ENCODE assay signal across 1 cellular context in the genomic region with DNA sequence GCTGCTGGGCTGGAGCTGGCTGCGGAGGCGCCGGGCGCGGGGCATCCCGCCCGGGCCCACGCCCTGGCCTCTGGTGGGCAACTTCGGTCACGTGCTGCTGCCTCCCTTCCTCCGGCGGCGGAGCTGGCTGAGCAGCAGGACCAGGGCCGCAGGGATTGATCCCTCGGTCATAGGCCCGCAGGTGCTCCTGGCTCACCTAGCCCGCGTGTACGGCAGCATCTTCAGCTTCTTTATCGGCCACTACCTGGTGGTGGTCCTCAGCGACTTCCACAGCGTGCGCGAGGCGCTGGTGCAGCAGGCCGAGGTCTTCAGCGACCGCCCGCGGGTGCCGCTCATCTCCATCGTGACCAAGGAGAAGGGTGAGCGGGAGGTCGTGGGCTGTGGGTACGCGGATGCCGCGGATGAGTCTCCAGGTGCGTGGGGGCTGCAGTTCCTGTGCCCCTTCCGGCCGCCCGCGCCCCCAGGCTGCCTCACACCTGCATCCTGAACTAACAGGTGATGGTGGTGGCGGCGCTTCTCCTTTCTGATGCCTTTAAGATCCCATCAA.
A peak's percentile ranks its signal among the peaks of the same experiment; 100 is the strongest.
TF ChIP-seq lines count a peak whose summit lies in the region.

No MANE protein-coding gene starts in this region.

TF ChIP-seq in HepG2, 621 proteins besides CTCF, POLR2A, EP300 and RAD21 (continued from another document and continues in another):
- TF ChIP-seq, protein P1, sequence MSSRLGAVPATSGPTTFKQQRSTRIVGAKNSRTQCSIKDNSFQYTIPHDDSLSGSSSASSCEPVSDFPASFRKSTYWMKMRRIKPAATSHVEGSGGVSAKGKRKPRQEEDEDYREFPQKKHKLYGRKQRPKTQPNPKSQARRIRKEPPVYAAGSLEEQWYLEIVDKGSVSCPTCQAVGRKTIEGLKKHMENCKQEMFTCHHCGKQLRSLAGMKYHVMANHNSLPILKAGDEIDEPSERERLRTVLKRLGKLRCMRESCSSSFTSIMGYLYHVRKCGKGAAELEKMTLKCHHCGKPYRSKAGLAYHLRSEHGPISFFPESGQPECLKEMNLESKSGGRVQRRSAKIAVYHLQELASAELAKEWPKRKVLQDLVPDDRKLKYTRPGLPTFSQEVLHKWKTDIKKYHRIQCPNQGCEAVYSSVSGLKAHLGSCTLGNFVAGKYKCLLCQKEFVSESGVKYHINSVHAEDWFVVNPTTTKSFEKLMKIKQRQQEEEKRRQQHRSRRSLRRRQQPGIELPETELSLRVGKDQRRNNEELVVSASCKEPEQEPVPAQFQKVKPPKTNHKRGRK (CRISPR knock-in tag; IDR thresholded peaks at IDR 0.05) = no peak
- TF ChIP-seq ZBTB38 (CRISPR knock-in tag; IDR thresholded peaks at IDR 0.05) (peak; percentile 82), NFATC3 (CRISPR knock-in tag; IDR thresholded peaks at IDR 0.05) (no peak), ZKSCAN5 (CRISPR knock-in tag; IDR thresholded peaks at IDR 0.05) (no peak), CHD2 (IDR thresholded peaks at IDR 0.05; ENCODE audit: low read depth, low read length) (no peak), NR2C2 (CRISPR knock-in tag; IDR thresholded peaks at IDR 0.05; ENCODE audit: borderline replicate concordance) (peak; percentile 27; the same call in 1 of the 2 replicates), ZNF333 (CRISPR knock-in tag; IDR thresholded peaks at IDR 0.05; ENCODE audit: borderline replicate concordance) (0 out of 2 replicates have a peak, but pooled peaks have one; percentile 60), ZNF343 (CRISPR knock-in tag; IDR thresholded peaks at IDR 0.05) (no peak), ZFP36 (IDR thresholded peaks at IDR 0.05; ENCODE audit: borderline replicate concordance, low read depth, low read length, partially characterized antibody) (no peak), ZNF12 (CRISPR knock-in tag; IDR thresholded peaks at IDR 0.05) (no peak), TBX3 (IDR thresholded peaks at IDR 0.05; ENCODE audit: borderline replicate concordance) (no peak), NFIB (CRISPR knock-in tag; IDR thresholded peaks at IDR 0.05; ENCODE audit: borderline replicate concordance) (no peak), KLF15 (CRISPR knock-in tag; IDR thresholded peaks at IDR 0.05; ENCODE audit: borderline replicate concordance) (no peak), ZNF879 (CRISPR knock-in tag; IDR thresholded peaks at IDR 0.05) (no peak), HOXA3 (CRISPR knock-in tag; IDR thresholded peaks at IDR 0.05) (peak; percentile 11; the same call in 1 of the 2 replicates), PTBP1 (IDR thresholded peaks at IDR 0.05; ENCODE audit: low read depth, low read length, poor library complexity, severe bottlenecking) (no peak), BHLHE40 (IDR thresholded peaks at IDR 0.05; ENCODE audit: low read length) (peak; percentile 25), KAT7 (CRISPR knock-in tag; IDR thresholded peaks at IDR 0.05; ENCODE audit: borderline replicate concordance) (no peak), RORA (CRISPR knock-in tag; IDR thresholded peaks at IDR 0.05) (no peak), ZSCAN25 (CRISPR knock-in tag; IDR thresholded peaks at IDR 0.05) (no peak), RBFOX2 (IDR thresholded peaks at IDR 0.05; ENCODE audit: low read depth, low read length) (peak; percentile 6), ZFP90 (CRISPR knock-in tag; IDR thresholded peaks at IDR 0.05; ENCODE audit: borderline replicate concordance) (0 out of 2 replicates have a peak, but pooled peaks have one; percentile 11)
- TF ChIP-seq, protein P2, sequence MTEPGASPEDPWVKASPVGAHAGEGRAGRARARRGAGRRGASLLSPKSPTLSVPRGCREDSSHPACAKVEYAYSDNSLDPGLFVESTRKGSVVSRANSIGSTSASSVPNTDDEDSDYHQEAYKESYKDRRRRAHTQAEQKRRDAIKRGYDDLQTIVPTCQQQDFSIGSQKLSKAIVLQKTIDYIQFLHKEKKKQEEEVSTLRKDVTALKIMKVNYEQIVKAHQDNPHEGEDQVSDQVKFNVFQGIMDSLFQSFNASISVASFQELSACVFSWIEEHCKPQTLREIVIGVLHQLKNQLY (CRISPR knock-in tag; IDR thresholded peaks at IDR 0.05) = no peak
- TF ChIP-seq, protein P3, sequence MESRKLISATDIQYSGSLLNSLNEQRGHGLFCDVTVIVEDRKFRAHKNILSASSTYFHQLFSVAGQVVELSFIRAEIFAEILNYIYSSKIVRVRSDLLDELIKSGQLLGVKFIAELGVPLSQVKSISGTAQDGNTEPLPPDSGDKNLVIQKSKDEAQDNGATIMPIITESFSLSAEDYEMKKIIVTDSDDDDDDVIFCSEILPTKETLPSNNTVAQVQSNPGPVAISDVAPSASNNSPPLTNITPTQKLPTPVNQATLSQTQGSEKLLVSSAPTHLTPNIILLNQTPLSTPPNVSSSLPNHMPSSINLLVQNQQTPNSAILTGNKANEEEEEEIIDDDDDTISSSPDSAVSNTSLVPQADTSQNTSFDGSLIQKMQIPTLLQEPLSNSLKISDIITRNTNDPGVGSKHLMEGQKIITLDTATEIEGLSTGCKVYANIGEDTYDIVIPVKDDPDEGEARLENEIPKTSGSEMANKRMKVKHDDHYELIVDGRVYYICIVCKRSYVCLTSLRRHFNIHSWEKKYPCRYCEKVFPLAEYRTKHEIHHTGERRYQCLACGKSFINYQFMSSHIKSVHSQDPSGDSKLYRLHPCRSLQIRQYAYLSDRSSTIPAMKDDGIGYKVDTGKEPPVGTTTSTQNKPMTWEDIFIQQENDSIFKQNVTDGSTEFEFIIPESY (CRISPR knock-in tag; IDR thresholded peaks at IDR 0.05) = peak; percentile 58; the same call in 1 of the 2 replicates
- TF ChIP-seq, protein P4, sequence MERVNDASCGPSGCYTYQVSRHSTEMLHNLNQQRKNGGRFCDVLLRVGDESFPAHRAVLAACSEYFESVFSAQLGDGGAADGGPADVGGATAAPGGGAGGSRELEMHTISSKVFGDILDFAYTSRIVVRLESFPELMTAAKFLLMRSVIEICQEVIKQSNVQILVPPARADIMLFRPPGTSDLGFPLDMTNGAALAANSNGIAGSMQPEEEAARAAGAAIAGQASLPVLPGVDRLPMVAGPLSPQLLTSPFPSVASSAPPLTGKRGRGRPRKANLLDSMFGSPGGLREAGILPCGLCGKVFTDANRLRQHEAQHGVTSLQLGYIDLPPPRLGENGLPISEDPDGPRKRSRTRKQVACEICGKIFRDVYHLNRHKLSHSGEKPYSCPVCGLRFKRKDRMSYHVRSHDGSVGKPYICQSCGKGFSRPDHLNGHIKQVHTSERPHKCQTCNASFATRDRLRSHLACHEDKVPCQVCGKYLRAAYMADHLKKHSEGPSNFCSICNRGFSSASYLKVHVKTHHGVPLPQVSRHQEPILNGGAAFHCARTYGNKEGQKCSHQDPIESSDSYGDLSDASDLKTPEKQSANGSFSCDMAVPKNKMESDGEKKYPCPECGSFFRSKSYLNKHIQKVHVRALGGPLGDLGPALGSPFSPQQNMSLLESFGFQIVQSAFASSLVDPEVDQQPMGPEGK (CRISPR knock-in tag; IDR thresholded peaks at IDR 0.05) = 0 out of 2 replicates have a peak, but pooled peaks have one; percentile 13
- TF ChIP-seq, protein P5, sequence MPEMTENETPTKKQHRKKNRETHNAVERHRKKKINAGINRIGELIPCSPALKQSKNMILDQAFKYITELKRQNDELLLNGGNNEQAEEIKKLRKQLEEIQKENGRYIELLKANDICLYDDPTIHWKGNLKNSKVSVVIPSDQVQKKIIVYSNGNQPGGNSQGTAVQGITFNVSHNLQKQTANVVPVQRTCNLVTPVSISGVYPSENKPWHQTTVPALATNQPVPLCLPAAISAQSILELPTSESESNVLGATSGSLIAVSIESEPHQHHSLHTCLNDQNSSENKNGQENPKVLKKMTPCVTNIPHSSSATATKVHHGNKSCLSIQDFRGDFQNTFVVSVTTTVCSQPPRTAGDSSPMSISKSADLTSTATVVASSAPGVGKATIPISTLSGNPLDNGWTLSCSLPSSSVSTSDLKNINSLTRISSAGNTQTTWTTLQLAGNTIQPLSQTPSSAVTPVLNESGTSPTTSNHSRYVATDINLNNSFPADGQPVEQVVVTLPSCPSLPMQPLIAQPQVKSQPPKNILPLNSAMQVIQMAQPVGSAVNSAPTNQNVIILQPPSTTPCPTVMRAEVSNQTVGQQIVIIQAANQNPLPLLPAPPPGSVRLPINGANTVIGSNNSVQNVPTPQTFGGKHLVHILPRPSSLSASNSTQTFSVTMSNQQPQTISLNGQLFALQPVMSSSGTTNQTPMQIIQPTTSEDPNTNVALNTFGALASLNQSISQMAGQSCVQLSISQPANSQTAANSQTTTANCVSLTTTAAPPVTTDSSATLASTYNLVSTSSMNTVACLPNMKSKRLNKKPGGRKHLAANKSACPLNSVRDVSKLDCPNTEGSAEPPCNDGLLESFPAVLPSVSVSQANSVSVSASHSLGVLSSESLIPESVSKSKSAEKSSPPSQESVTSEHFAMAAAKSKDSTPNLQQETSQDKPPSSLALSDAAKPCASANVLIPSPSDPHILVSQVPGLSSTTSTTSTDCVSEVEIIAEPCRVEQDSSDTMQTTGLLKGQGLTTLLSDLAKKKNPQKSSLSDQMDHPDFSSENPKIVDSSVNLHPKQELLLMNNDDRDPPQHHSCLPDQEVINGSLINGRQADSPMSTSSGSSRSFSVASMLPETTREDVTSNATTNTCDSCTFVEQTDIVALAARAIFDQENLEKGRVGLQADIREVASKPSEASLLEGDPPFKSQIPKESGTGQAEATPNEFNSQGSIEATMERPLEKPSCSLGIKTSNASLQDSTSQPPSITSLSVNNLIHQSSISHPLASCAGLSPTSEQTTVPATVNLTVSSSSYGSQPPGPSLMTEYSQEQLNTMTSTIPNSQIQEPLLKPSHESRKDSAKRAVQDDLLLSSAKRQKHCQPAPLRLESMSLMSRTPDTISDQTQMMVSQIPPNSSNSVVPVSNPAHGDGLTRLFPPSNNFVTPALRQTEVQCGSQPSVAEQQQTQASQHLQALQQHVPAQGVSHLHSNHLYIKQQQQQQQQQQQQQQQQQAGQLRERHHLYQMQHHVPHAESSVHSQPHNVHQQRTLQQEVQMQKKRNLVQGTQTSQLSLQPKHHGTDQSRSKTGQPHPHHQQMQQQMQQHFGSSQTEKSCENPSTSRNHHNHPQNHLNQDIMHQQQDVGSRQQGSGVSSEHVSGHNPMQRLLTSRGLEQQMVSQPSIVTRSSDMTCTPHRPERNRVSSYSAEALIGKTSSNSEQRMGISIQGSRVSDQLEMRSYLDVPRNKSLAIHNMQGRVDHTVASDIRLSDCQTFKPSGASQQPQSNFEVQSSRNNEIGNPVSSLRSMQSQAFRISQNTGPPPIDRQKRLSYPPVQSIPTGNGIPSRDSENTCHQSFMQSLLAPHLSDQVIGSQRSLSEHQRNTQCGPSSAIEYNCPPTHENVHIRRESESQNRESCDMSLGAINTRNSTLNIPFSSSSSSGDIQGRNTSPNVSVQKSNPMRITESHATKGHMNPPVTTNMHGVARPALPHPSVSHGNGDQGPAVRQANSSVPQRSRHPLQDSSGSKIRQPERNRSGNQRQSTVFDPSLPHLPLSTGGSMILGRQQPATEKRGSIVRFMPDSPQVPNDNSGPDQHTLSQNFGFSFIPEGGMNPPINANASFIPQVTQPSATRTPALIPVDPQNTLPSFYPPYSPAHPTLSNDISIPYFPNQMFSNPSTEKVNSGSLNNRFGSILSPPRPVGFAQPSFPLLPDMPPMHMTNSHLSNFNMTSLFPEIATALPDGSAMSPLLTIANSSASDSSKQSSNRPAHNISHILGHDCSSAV (CRISPR knock-in tag; IDR thresholded peaks at IDR 0.05; ENCODE audit: borderline replicate concordance) = no peak
- TF ChIP-seq, protein P6, sequence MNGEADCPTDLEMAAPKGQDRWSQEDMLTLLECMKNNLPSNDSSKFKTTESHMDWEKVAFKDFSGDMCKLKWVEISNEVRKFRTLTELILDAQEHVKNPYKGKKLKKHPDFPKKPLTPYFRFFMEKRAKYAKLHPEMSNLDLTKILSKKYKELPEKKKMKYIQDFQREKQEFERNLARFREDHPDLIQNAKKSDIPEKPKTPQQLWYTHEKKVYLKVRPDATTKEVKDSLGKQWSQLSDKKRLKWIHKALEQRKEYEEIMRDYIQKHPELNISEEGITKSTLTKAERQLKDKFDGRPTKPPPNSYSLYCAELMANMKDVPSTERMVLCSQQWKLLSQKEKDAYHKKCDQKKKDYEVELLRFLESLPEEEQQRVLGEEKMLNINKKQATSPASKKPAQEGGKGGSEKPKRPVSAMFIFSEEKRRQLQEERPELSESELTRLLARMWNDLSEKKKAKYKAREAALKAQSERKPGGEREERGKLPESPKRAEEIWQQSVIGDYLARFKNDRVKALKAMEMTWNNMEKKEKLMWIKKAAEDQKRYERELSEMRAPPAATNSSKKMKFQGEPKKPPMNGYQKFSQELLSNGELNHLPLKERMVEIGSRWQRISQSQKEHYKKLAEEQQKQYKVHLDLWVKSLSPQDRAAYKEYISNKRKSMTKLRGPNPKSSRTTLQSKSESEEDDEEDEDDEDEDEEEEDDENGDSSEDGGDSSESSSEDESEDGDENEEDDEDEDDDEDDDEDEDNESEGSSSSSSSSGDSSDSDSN (CRISPR knock-in tag; IDR thresholded peaks at IDR 0.05) = 0 out of 2 replicates have a peak, but pooled peaks have one; percentile 12
- TF ChIP-seq, protein P7, sequence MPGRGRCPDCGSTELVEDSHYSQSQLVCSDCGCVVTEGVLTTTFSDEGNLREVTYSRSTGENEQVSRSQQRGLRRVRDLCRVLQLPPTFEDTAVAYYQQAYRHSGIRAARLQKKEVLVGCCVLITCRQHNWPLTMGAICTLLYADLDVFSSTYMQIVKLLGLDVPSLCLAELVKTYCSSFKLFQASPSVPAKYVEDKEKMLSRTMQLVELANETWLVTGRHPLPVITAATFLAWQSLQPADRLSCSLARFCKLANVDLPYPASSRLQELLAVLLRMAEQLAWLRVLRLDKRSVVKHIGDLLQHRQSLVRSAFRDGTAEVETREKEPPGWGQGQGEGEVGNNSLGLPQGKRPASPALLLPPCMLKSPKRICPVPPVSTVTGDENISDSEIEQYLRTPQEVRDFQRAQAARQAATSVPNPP (CRISPR knock-in tag; IDR thresholded peaks at IDR 0.05) = no peak
- TF ChIP-seq, protein P8, sequence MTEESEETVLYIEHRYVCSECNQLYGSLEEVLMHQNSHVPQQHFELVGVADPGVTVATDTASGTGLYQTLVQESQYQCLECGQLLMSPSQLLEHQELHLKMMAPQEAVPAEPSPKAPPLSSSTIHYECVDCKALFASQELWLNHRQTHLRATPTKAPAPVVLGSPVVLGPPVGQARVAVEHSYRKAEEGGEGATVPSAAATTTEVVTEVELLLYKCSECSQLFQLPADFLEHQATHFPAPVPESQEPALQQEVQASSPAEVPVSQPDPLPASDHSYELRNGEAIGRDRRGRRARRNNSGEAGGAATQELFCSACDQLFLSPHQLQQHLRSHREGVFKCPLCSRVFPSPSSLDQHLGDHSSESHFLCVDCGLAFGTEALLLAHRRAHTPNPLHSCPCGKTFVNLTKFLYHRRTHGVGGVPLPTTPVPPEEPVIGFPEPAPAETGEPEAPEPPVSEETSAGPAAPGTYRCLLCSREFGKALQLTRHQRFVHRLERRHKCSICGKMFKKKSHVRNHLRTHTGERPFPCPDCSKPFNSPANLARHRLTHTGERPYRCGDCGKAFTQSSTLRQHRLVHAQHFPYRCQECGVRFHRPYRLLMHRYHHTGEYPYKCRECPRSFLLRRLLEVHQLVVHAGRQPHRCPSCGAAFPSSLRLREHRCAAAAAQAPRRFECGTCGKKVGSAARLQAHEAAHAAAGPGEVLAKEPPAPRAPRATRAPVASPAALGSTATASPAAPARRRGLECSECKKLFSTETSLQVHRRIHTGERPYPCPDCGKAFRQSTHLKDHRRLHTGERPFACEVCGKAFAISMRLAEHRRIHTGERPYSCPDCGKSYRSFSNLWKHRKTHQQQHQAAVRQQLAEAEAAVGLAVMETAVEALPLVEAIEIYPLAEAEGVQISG (CRISPR knock-in tag; IDR thresholded peaks at IDR 0.05) = peak; percentile 1; the same call in 1 of the 2 replicates
- TF ChIP-seq, protein P9, sequence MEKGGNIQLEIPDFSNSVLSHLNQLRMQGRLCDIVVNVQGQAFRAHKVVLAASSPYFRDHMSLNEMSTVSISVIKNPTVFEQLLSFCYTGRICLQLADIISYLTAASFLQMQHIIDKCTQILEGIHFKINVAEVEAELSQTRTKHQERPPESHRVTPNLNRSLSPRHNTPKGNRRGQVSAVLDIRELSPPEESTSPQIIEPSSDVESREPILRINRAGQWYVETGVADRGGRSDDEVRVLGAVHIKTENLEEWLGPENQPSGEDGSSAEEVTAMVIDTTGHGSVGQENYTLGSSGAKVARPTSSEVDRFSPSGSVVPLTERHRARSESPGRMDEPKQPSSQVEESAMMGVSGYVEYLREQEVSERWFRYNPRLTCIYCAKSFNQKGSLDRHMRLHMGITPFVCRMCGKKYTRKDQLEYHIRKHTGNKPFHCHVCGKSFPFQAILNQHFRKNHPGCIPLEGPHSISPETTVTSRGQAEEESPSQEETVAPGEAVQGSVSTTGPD (CRISPR knock-in tag; IDR thresholded peaks at IDR 0.05) = no peak
